In genomic region chr5:123813937-123814624, GRCh38 we compare ENCODE assay signal across 8 cellular contexts.
DNase-seq lines count a peak whose midpoint lies in the region; ATAC-seq and TF ChIP-seq lines count a peak whose summit lies in the region.

No MANE protein-coding gene starts in this region.

- H3K4me3 ChIP-seq in OCI-LY1 (ENCODE audit: low read depth, low read length, poor library complexity, severe bottlenecking) (peak overlapping the region; percentile 37), foreskin fibroblast (ENCODE audit: low read depth in 1 of 2, low read length in 2 of 2) (peak overlapping the region in 1 of 2 donors; percentile 26)

- H3K79me2 ChIP-seq in OCI-LY1 (ENCODE audit: insufficient read depth, low read length): no peaks in the 10 kb centered on the region

- H3K27me3 ChIP-seq in OCI-LY1 (ENCODE audit: insufficient read depth, low read length): no peaks in the 10 kb centered on the region

- H3F3A ChIP-seq in OCI-LY1 (ENCODE audit: insufficient read depth, low read length): peaks cover 7% of the 10 kb centered on the region; the same call in 1 of the 2 replicates

- ATAC-seq in HG02852 (IDR thresholded peaks at IDR 0.05; ENCODE audit: unreplicated experiment) (peak; percentile 64), GM21576 (IDR thresholded peaks at IDR 0.05; ENCODE audit: unreplicated experiment) (no peak), HG02623 (IDR thresholded peaks at IDR 0.05; ENCODE audit: unreplicated experiment) (no peak)

- no peak for TF ChIP-seq CTCF in OCI-LY1 (IDR thresholded peaks at IDR 0.05; ENCODE audit: low read length)
- no peak for TF ChIP-seq CTCF in foreskin fibroblast (IDR thresholded peaks at IDR 0.05; ENCODE audit: low read depth, low read length)

- H3K4me1 ChIP-seq in OCI-LY1 (ENCODE audit: insufficient read depth, low read length, severe bottlenecking): peaks cover 68% of the 10 kb centered on the region

- H3K27ac ChIP-seq in OCI-LY1 (ENCODE audit: low read depth, low read length, poor library complexity, severe bottlenecking) (peak overlapping the region; percentile 87), substantia nigra (ENCODE audit: low read depth, low read length, poor library complexity, severe bottlenecking) (peak overlapping the region; percentile 9)

- H3K36me3 ChIP-seq in OCI-LY1 (ENCODE audit: insufficient read depth, low read length): no peaks in the 10 kb centered on the region

- H3K9ac ChIP-seq in OCI-LY1 (ENCODE audit: low read length): peak overlapping the region; percentile 60

- no peaks in the 10 kb centered on the region for H3K9me3 ChIP-seq in OCI-LY1 (ENCODE audit: low read length)

- DNase-seq in AG08395 (ENCODE audit: low spot score) (peak; percentile 53), foreskin fibroblast (peak; percentile 86 to 88), substantia nigra (lab: John Stamatoyannopoulos, UW) (peak in 3 of 49 donors; percentile 3 to 55 (median 19)), middle frontal gyrus (ENCODE audit: extremely low spot score, low spot score) (no peak)

- no peaks in the 10 kb centered on the region for H4K20me1 ChIP-seq in OCI-LY1 (ENCODE audit: insufficient read depth, low read length)

- no peaks in the 10 kb centered on the region for H3K9me2 ChIP-seq in OCI-LY1 (ENCODE audit: low read depth, low read length)

- peak overlapping the region; percentile 95 for H2AFZ ChIP-seq in OCI-LY1 (ENCODE audit: low read length)

- H3K4me2 ChIP-seq in OCI-LY1 (ENCODE audit: low read length): peak overlapping the region; percentile 75
